In genomic region chrX:54529559-54530357, GRCh38 we compare ENCODE assay signal across 8 cellular contexts. TPM values are rescaled to one million over a fixed set of nuclear protein-coding genes. Genes with fewer than 3 reads are reported as not detected.
DNase-seq lines count a peak whose midpoint lies in the region; ATAC-seq lines count a peak whose summit lies in the region.

Gene GNL3L, plus strand, starts transcription at chrX:54530219. Its CDS starts 2,348 bp downstream, at chrX:54532567.

- peak within 1 kb of the TSS in 1 of 2 experiments; percentile 7 for H3K14ac ChIP-seq in mesenchymal stem cell (ENCODE audit: low read length in 2 of 2)

- H2BK15ac ChIP-seq in mesenchymal stem cell (ENCODE audit: low read depth, poor library complexity, severe bottlenecking), result no peak within 1 kb of the TSS

- H2BK120ac ChIP-seq in mesenchymal stem cell (ENCODE audit: low read depth, low read length), result peak within 1 kb of the TSS; percentile 61

- POLR2A ChIA-PET in CD8-positive, alpha-beta memory T cell (lab: Charles Lee), result interaction anchor here (0.6 to 3.0 kb wide), 4 partner anchors 110 to 486 kb away, joined by 3 to 33 read pairs (median 3); partner anchors contain the start of genes APEX2 and PHF8
- POLR2A ChIA-PET in activated CD8-positive, alpha-beta memory T cell treated with anti-CD3 and anti-CD28 coated beads for 36 hours (lab: Charles Lee), result interaction anchor here (0.6 to 1.7 kb wide), 3 partner anchors 110 to 487 kb away, joined by 3 to 12 read pairs (median 4); no protein-coding TSS in a partner anchor

- H3K79me1 ChIP-seq in mesenchymal stem cell (replicated peaks; ENCODE audit: low read length, poor library complexity, severe bottlenecking), result no peaks in the 10 kb centered on the region

- H3K4me1 ChIP-seq in CD8-positive, alpha-beta memory T cell (ENCODE audit: insufficient read depth, low read length), result peaks cover 18% of the 10 kb centered on the region
- H3K4me1 ChIP-seq in mesenchymal stem cell (ENCODE audit: control insufficient read depth, insufficient read depth, low read depth, low read length), result peaks cover 5% of the 10 kb centered on the region

- H3K4ac ChIP-seq in mesenchymal stem cell (ENCODE audit: low read depth in 1 of 2, low read length in 2 of 2), result peak within 1 kb of the TSS; percentile 51 to 69

- H3K4me1 Mint-ChIP-seq in CD8-positive, alpha-beta memory T cell, result peaks cover 37 to 40% (median 38%) of the 10 kb centered on the region in 3 donors
- H3K4me1 Mint-ChIP-seq in effector memory CD8-positive, alpha-beta T cell (ENCODE audit: low read depth in 2 of 2), result peaks cover 19 to 23% of the 10 kb centered on the region in 2 donors

- peak; percentile 71 for ATAC-seq in GM21360 (IDR thresholded peaks at IDR 0.05; ENCODE audit: unreplicated experiment)
- peak; percentile 87 for ATAC-seq in effector memory CD8-positive, alpha-beta T cell (replicated peaks)

- no peak within 1 kb of the TSS for H2BK12ac ChIP-seq in mesenchymal stem cell (ENCODE audit: low read length in 2 of 2)

- peak within 1 kb of the TSS; percentile 81 for H3K4me3 ChIP-seq in CD8-positive, alpha-beta memory T cell (ENCODE audit: low read length)
- peak within 1 kb of the TSS; percentile 75 to 93 for H3K4me3 ChIP-seq in mesenchymal stem cell (ENCODE audit: insufficient read depth in 1 of 2, low read depth in 1 of 2, low read length in 2 of 2)

- H4K8ac ChIP-seq in mesenchymal stem cell (ENCODE audit: low read length), result peak within 1 kb of the TSS; percentile 81

- peak within 1 kb of the TSS; percentile 26 for H2AK5ac ChIP-seq in mesenchymal stem cell (ENCODE audit: low read length, severe bottlenecking)

- peaks cover 0 to 30% (median 0%) of the 10 kb centered on the region in 3 donors for H3K36me3 Mint-ChIP-seq in CD8-positive, alpha-beta memory T cell
- peaks cover 17% of the 10 kb centered on the region for H3K36me3 Mint-ChIP-seq in effector memory CD8-positive, alpha-beta T cell (ENCODE audit: insufficient read depth)

- peak within 1 kb of the TSS; percentile 94 for H3K9ac ChIP-seq in mesenchymal stem cell (ENCODE audit: low read length)

- peak within 1 kb of the TSS; percentile 73 for H4K91ac ChIP-seq in mesenchymal stem cell (ENCODE audit: low read length)

- peak within 1 kb of the TSS; percentile 93 to 99 (median 95) for H3K27ac Mint-ChIP-seq in CD8-positive, alpha-beta memory T cell
- H3K27ac Mint-ChIP-seq in effector memory CD8-positive, alpha-beta T cell, result peak within 1 kb of the TSS; percentile 89 to 91

- peak within 1 kb of the TSS; percentile 82 for H2BK5ac ChIP-seq in mesenchymal stem cell (ENCODE audit: low read depth, low read length, poor library complexity, severe bottlenecking)

- peak within 1 kb of the TSS; percentile 86 for H3K27ac ChIP-seq in CD8-positive, alpha-beta memory T cell (ENCODE audit: low read depth, low read length)
- H3K27ac ChIP-seq in mesenchymal stem cell (ENCODE audit: low read length, poor library complexity, severe bottlenecking), result peak within 1 kb of the TSS; percentile 87

- peaks cover 0 to 2% (median 0%) of the 10 kb centered on the region in 5 donors for H3K9me3 Mint-ChIP-seq in CD8-positive, alpha-beta memory T cell
- peaks cover 0 to 3% of the 10 kb centered on the region in 2 donors for H3K9me3 Mint-ChIP-seq in effector memory CD8-positive, alpha-beta T cell

- peak; percentile 72 to 89 (median 77) for DNase-seq in CD8-positive, alpha-beta memory T cell
- DNase-seq in HT1080 (ENCODE audit: low read depth) (peak; percentile 75), NOMO-1 (lab: John Stamatoyannopoulos, UW; ENCODE audit: unreplicated experiment in 2 of 2) (peak; percentile 54 to 67), mesenchymal stem cell (peak; percentile 88)
- DNase-seq in effector memory CD8-positive, alpha-beta T cell, result peak; percentile 62 to 68 (median 66)
- DNase-seq in stimulated activated CD8-positive, alpha-beta memory T cell treated with anti-CD3 and anti-CD28 coated beads, Interleukin-12 subunit alpha, Interleukin-12 subunit beta, amount 100 ng/mL, for 24 hours (ENCODE audit: extremely low read depth), result peak; percentile 53

- no peak within 1 kb of the TSS for H2AFZ ChIP-seq in mesenchymal stem cell (ENCODE audit: low read depth, low read length)

- H3K27me3 ChIP-seq in CD8-positive, alpha-beta memory T cell (ENCODE audit: insufficient read depth, low read length, poor library complexity, severe bottlenecking), result no peaks in the 10 kb centered on the region
- H3K27me3 ChIP-seq in mesenchymal stem cell (ENCODE audit: control insufficient read depth in 1 of 2, insufficient read depth in 1 of 2, low read length in 2 of 2), result peaks cover 0 to 5% of the 10 kb centered on the region in 2 experiments

- peak within 1 kb of the TSS; percentile 92 to 98 (median 96) for H3K4me3 Mint-ChIP-seq in CD8-positive, alpha-beta memory T cell
- peak within 1 kb of the TSS; percentile 89 to 90 for H3K4me3 Mint-ChIP-seq in effector memory CD8-positive, alpha-beta T cell

- no peaks in the 10 kb centered on the region for H3K36me3 ChIP-seq in CD8-positive, alpha-beta memory T cell (ENCODE audit: insufficient read depth, low read length)
- H3K36me3 ChIP-seq in mesenchymal stem cell (ENCODE audit: control insufficient read depth in 1 of 2, insufficient read depth in 2 of 2, low read depth in 1 of 2, low read length in 2 of 2), result peaks cover 0 to 11% of the 10 kb centered on the region in 2 experiments

- H3K9me3 ChIP-seq in CD8-positive, alpha-beta memory T cell (ENCODE audit: low read length), result peaks cover 3% of the 10 kb centered on the region
- no peaks in the 10 kb centered on the region for H3K9me3 ChIP-seq in mesenchymal stem cell (ENCODE audit: control insufficient read depth, low read length)

- peak within 1 kb of the TSS; percentile 59 for H3K4me2 ChIP-seq in mesenchymal stem cell (ENCODE audit: low read length, poor library complexity, severe bottlenecking)

- H3K18ac ChIP-seq in mesenchymal stem cell (ENCODE audit: low read depth in 1 of 2, low read length in 2 of 2), result peak within 1 kb of the TSS; percentile 69 to 92

- CTCF ChIA-PET in CD8-positive, alpha-beta memory T cell (lab: Charles Lee), result interaction anchor here (1.9 kb wide), 1 partner anchor 110 kb away, joined by 10 read pairs; no protein-coding TSS in a partner anchor
- CTCF ChIA-PET in activated CD8-positive, alpha-beta memory T cell treated with anti-CD3 and anti-CD28 coated beads for 36 hours (lab: Charles Lee), result no interaction called here

- WGBS in mesenchymal stem cell, result 34% methylated on average over 8 of the region's 50 CpGs

- H3K23ac ChIP-seq in mesenchymal stem cell (ENCODE audit: low read length in 2 of 2), result no peak within 1 kb of the TSS

- H3K27me3 Mint-ChIP-seq in CD8-positive, alpha-beta memory T cell, result peaks cover 0 to 4% of the 10 kb centered on the region in 2 donors
- no peaks in the 10 kb centered on the region for H3K27me3 Mint-ChIP-seq in effector memory CD8-positive, alpha-beta T cell

RNA-seq across cellular contexts. Expression of gene GNL3L, which starts in this region (rescaled TPM):
- 10 to 100 TPM; 92.1 to 92.8 TPM for total RNA-seq in CD8-positive, alpha-beta memory T cell
- 56.1 TPM for polyA plus RNA-seq in CD8-positive, alpha-beta memory T cell
- 52.9 and 60.3 TPM in 2 replicates for total RNA-seq in HT1080 (2014; rRNA removed; shearing (Covaris generic))
- polyA plus RNA-seq in HT1080 (2015; cell fraction: cytosol; rRNA removed), result 33.6 and 37.6 TPM in 2 replicates
- polyA plus RNA-seq in HT1080 (2015; cell fraction: nucleus; rRNA removed), result 66.3 and 72.6 TPM in 2 replicates
- total RNA-seq in activated CD8-positive, alpha-beta memory T cell treated with anti-CD3 and anti-CD28 coated beads for 36 hours, result 10 to 100 TPM; 94.1 to 95.6 TPM
- 13.5 TPM for polyA plus RNA-seq in mesenchymal stem cell (2013, experiment 1 of 2)
- 13.2 TPM for polyA plus RNA-seq in mesenchymal stem cell (2013, experiment 2 of 2)

Comparison
In these comparisons a context has a peak if more than half of its experiments do, and no peak if none do; other contexts are left out.
1. Peak in every context shown above with its lines: DNase-seq, ATAC-seq, H3K4me3 ChIP-seq and H3K27ac ChIP-seq.